Comparison of ENCODE assay signal across 8 cellular contexts in the genomic region with DNA sequence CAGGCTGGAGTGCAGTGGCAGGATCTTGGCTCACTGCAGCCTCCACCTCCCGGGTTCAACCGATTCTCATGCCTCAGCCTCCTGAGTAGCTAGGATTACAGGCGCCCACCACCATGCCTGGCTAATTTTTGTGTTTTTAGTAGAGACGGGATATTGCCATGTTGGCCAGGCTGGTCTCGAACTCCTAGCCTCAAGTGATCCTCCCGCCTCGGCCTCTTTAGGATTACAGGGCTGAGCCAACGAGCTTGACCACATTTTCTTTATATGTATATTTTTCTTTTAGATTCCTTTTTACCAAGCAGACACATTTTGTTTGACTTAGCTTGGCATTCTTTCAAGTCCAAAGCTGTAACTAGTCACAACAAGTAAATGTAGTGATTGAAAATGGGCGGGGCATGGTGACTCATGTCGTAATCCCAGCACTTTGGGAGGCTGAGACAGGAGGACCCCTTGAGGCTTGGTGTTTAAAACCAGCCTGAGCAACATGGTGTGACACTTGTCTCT. TPM values are rescaled to one million over a fixed set of nuclear protein-coding genes. Genes with fewer than 3 reads are reported as not detected.
DNase-seq lines count a peak whose midpoint lies in the region; FAIRE-seq and TF ChIP-seq lines count a peak whose summit lies in the region.
"Not testable (repeated sequence)": the region's sequence is repeated elsewhere in the genome, so short reads cannot be mapped to it uniquely, and the experiment has no call there.

No MANE protein-coding gene starts in this region.

- not testable (repeated sequence) for H3K4me3 ChIP-seq in AG10803 (ENCODE audit: low read length); NB4 (ENCODE audit: low read depth, low read length); keratinocyte (ENCODE audit: control insufficient read depth in 2 of 3, extremely low read depth in 1 of 3, insufficient read depth in 2 of 3, low read depth in 1 of 3, low read length in 3 of 3)

- H3K27me3 Mint-ChIP-seq in activated T-cell treated with anti-CD3 and anti-CD28 coated beads, Interleukin-2, amount 50 U/mL, for 24 hours = not testable (repeated sequence)

- peaks cover 48% of the 10 kb centered on the region for H3K4me1 Mint-ChIP-seq in activated T-cell treated with anti-CD3 and anti-CD28 coated beads, Interleukin-2, amount 50 U/mL, for 24 hours (ENCODE audit: low read depth)

- H3K27me3 ChIP-seq in keratinocyte (ENCODE audit: control insufficient read depth, extremely low read depth, insufficient read depth, low read length) = not testable (repeated sequence)

- dilution Hi-C loops in keratinocyte (cut with MboI; ENCODE audit: extremely low pct_ligation_motif_present, low sequenced_read_pairs) = not testable (repeated sequence)

- peaks cover 21% of the 10 kb centered on the region for H3K79me2 ChIP-seq in keratinocyte (ENCODE audit: control insufficient read depth, insufficient read depth, low read length)

- not testable (repeated sequence) for H2AFZ ChIP-seq in keratinocyte (ENCODE audit: control insufficient read depth, low read length)

- peak; percentile 71 for FAIRE-seq in H54 (lab: Jason Lieb, UNC)
- peak; percentile 41 for FAIRE-seq in keratinocyte (lab: Jason Lieb, UNC)

- peak overlapping the region; percentile 29 for H3K27ac Mint-ChIP-seq in activated T-cell treated with anti-CD3 and anti-CD28 coated beads, Interleukin-2, amount 50 U/mL, for 24 hours

- peaks cover 47% of the 10 kb centered on the region for H3K4me1 ChIP-seq in keratinocyte (ENCODE audit: control insufficient read depth, extremely low read depth, insufficient read depth, low read length)

- not testable (repeated sequence) for TF ChIP-seq CTCF in AG10803 (conservative IDR thresholded peaks at IDR 0.05; ENCODE audit: low read length); NB4 (IDR thresholded peaks at IDR 0.05; ENCODE audit: low read depth, low read length)
- TF ChIP-seq CTCF in keratinocyte (optimal IDR thresholded peaks at IDR 0.05 in 1 of 3, IDR thresholded peaks at IDR 0.05 in 1 of 3, conservative IDR thresholded peaks at IDR 0.05 in 1 of 3; ENCODE audit: extremely low read depth in 1 of 3, insufficient read depth in 2 of 3, low read length in 3 of 3) = peak in 2 of 3 experiments; percentile 17 to 38

- peaks cover 23% of the 10 kb centered on the region for H3K36me3 Mint-ChIP-seq in activated T-cell treated with anti-CD3 and anti-CD28 coated beads, Interleukin-2, amount 50 U/mL, for 24 hours (ENCODE audit: low read depth)

- H3K9me3 ChIP-seq in keratinocyte (ENCODE audit: control insufficient read depth, low read depth, low read length) = not testable (repeated sequence)

- DNase-seq in AG10803 (ENCODE audit: low read depth) (peak; percentile 71), H54 (ENCODE audit: insufficient read length, low spot score) (peak; percentile 16), NB4 (ENCODE audit: low read depth) (peak; percentile 58), RPMI7951 (ENCODE audit: low read depth) (peak; percentile 79), dermis blood vessel endothelial cell (peak; percentile 41), keratinocyte (ENCODE audit: low read depth, low spot score) (peak; percentile 97)
- DNase-seq in activated T-cell treated with anti-CD3 and anti-CD28 coated beads, Interleukin-2, amount 50 U/mL, for 24 hours = not testable (repeated sequence)
- DNase-seq in stimulated activated CD4-positive, alpha-beta T cell treated with anti-CD3 and anti-CD28 coated beads, Interleukin-4, amount 100 ng/mL, for 24 hours = peak; percentile 37

- peak overlapping the region; percentile 100 for H3K27ac ChIP-seq in keratinocyte (ENCODE audit: control insufficient read depth, insufficient read depth, low read length)

- peak overlapping the region; percentile 95 for H3K4me2 ChIP-seq in keratinocyte (ENCODE audit: control insufficient read depth, extremely low read depth, insufficient read depth, low read depth, low read length)

- H3K4me3 Mint-ChIP-seq in activated T-cell treated with anti-CD3 and anti-CD28 coated beads, Interleukin-2, amount 50 U/mL, for 24 hours = not testable (repeated sequence)

- H4K20me1 ChIP-seq in keratinocyte (ENCODE audit: control insufficient read depth, extremely low read depth, insufficient read depth, low read length) = not testable (repeated sequence)

- peak overlapping the region; percentile 97 for H3K9ac ChIP-seq in keratinocyte (ENCODE audit: control insufficient read depth, extremely low read depth, insufficient read depth, low read length)

- H3K9me3 Mint-ChIP-seq in activated T-cell treated with anti-CD3 and anti-CD28 coated beads, Interleukin-2, amount 50 U/mL, for 24 hours = not testable (repeated sequence)

- H3K9me1 ChIP-seq in keratinocyte (ENCODE audit: control insufficient read depth, extremely low read depth, insufficient read depth, low read length) = not testable (repeated sequence)

- H3K36me3 ChIP-seq in keratinocyte (ENCODE audit: control insufficient read depth in 2 of 2, extremely low read depth in 1 of 2, insufficient read depth in 2 of 2, low read length in 2 of 2) = not testable (repeated sequence)

- TF ChIP-seq POLR2A in H54 (IDR thresholded peaks at IDR 0.05; ENCODE audit: low read depth, low read length); NB4 (IDR thresholded peaks at IDR 0.05; ENCODE audit: extremely low read depth, insufficient read length): not testable (repeated sequence)

RNA-seq across cellular contexts. Expression of a gene that starts 2.1 kb away (rescaled TPM):
- total RNA-seq in RPMI7951 (2014; rRNA removed; shearing (Covaris generic)) = 8.7 and 11.9 TPM in 2 replicates
- 15.3 and 24.2 TPM in 2 replicates for total RNA-seq in dermis blood vessel endothelial cell
- 10.0 to 12.5 TPM (median 11.9 TPM) in 3 replicates for polyA plus RNA-seq in keratinocyte
- 17.5 TPM for polyA plus RNA-seq in keratinocyte (2011; ENCODE audit: low read depth)
- 10.1 and 24.5 TPM in 2 replicates for polyA plus RNA-seq in keratinocyte (2011; cell fraction: cytosol; rRNA removed)
- polyA plus RNA-seq in keratinocyte (2011; cell fraction: nucleus; rRNA removed) = 30.7 and 38.6 TPM in 2 replicates
- polyA plus RNA-seq in keratinocyte (2012; ENCODE audit: low replicate concordance) = 10.5 and 20.9 TPM in 2 replicates
- polyA minus RNA-seq in keratinocyte = 20.0 to 57.0 TPM (median 22.1 TPM) in 3 replicates
- polyA minus RNA-seq in keratinocyte (2011; cell fraction: cytosol; rRNA and poly(A)+ RNA removed) = 13.4 TPM
- 14.1 and 25.9 TPM in 2 replicates for polyA minus RNA-seq in keratinocyte (2011; cell fraction: nucleus; rRNA and poly(A)+ RNA removed)

RNA-seq across cellular contexts. Expression of a gene that starts 5.0 kb away (rescaled TPM):
- 48.8 and 63.1 TPM in 2 replicates for total RNA-seq in RPMI7951 (2014; rRNA removed; shearing (Covaris generic))
- total RNA-seq in dermis blood vessel endothelial cell = 44.4 and 80.1 TPM in 2 replicates
- polyA plus RNA-seq in keratinocyte = 20.6 to 50.2 TPM (median 37.8 TPM) in 3 replicates
- 93.9 TPM for polyA plus RNA-seq in keratinocyte (2011; ENCODE audit: low read depth)
- 49.5 and 52.5 TPM in 2 replicates for polyA plus RNA-seq in keratinocyte (2011; cell fraction: cytosol; rRNA removed)
- polyA plus RNA-seq in keratinocyte (2011; cell fraction: nucleus; rRNA removed) = 41.9 and 42.0 TPM in 2 replicates
- 48.4 and 59.5 TPM in 2 replicates for polyA plus RNA-seq in keratinocyte (2012; ENCODE audit: low replicate concordance)
- polyA minus RNA-seq in keratinocyte = 28.0 to 48.8 TPM (median 48.5 TPM) in 3 replicates
- 56.6 TPM for polyA minus RNA-seq in keratinocyte (2011; cell fraction: cytosol; rRNA and poly(A)+ RNA removed)
- 23.5 and 36.1 TPM in 2 replicates for polyA minus RNA-seq in keratinocyte (2011; cell fraction: nucleus; rRNA and poly(A)+ RNA removed)
